In the genomic region with DNA sequence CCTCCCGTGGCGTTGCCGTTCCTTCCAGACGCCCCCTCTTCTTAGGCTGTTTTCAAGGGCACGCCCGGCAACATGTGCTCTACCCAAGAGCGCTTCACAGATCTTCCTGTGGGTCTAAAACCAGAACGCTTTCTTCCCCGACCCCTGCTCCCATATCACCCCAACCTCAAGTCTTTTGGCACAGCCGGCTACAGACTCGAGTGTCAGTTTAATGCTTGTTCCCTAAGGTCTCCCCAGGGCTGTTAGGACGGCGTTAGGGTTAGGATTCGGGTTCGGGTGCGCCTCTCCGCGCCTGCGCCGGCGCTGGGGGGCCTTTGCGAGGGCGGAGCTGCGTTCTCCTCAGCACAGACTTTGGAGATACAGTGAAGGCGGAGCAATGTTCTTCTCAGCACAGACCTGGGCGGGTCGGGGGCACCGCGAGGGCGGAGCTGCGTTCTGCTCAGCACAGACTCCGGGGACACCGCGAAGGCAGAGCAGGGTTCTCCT, we compare ENCODE assay signal across 7 cellular contexts.
DNase-seq lines count a peak whose midpoint lies in the region; ATAC-seq and TF ChIP-seq lines count a peak whose summit lies in the region.
"Not testable (repeated sequence)": the region's sequence is repeated elsewhere in the genome, so short reads cannot be mapped to it uniquely, and the experiment has no call there.

No MANE protein-coding gene starts in this region.

- not testable (repeated sequence) for H3K79me2 ChIP-seq in Loucy (ENCODE audit: insufficient read depth, low read length); fibroblast of lung (ENCODE audit: control insufficient read depth, insufficient read depth, low read length)

- H3K9me3 ChIP-seq in Loucy (ENCODE audit: insufficient read depth, low read depth, low read length); fibroblast of lung (ENCODE audit: control insufficient read depth, insufficient read depth, low read depth, low read length): not testable (repeated sequence)

- H3K27ac ChIP-seq in fibroblast of lung (ENCODE audit: insufficient read depth, low read length): not testable (repeated sequence)

- H3K4me2 ChIP-seq in Loucy (ENCODE audit: low read depth, low read length, poor library complexity, severe bottlenecking) (peak overlapping the region; percentile 68), fibroblast of lung (ENCODE audit: extremely low read depth, insufficient read depth, low read length) (peak overlapping the region; percentile 58)

- not testable (repeated sequence) for H3K27me3 ChIP-seq in Loucy (ENCODE audit: insufficient read depth, low read length, poor library complexity, severe bottlenecking); fibroblast of lung (ENCODE audit: control insufficient read depth, insufficient read depth, low read length)

- H3K9ac ChIP-seq in Loucy (ENCODE audit: low read depth, low read length, poor library complexity, severe bottlenecking): peak overlapping the region; percentile 43
- H3K9ac ChIP-seq in fibroblast of lung (ENCODE audit: insufficient read depth, low read length): not testable (repeated sequence)

- H2AFZ ChIP-seq in Loucy (ENCODE audit: low read length) (peak overlapping the region; percentile 97), fibroblast of lung (ENCODE audit: low read length) (peak overlapping the region; percentile 57)

- peak; percentile 50 to 74 for DNase-seq in SW 1271 (lab: John Stamatoyannopoulos, UW)
- DNase-seq in activated naive CD4-positive, alpha-beta T cell treated with anti-CD3 and anti-CD28 coated beads, Interleukin-2, amount 50 U/mL, for 72 hours (ENCODE audit: low spot score in 2 of 2): peak in 1 of 2 donors; percentile 50
- peak; percentile 14 to 16 for DNase-seq in fibroblast of lung (ENCODE audit: low read depth in 2 of 2)
- DNase-seq in medulla oblongata (ENCODE audit: extremely low spot score): peak; percentile 3
- DNase-seq in stimulated activated CD4-positive, alpha-beta T cell treated with anti-CD3 and anti-CD28 coated beads, Interleukin-12 subunit alpha, Interleukin-12 subunit beta, amount 100 ng/mL, for 4 hours: peak; percentile 41

- not testable (repeated sequence) for H3K27ac Mint-ChIP-seq in activated naive CD4-positive, alpha-beta T cell treated with anti-CD3 and anti-CD28 coated beads, Interleukin-2, amount 50 U/mL, for 72 hours

- not testable (repeated sequence) for H4K20me1 ChIP-seq in Loucy (ENCODE audit: insufficient read depth, low read length, poor library complexity, severe bottlenecking); fibroblast of lung (ENCODE audit: control insufficient read depth, extremely low read depth, insufficient read depth, low read length)

- H3K4me1 ChIP-seq in Loucy (ENCODE audit: insufficient read depth, low read length, poor library complexity, severe bottlenecking); fibroblast of lung (ENCODE audit: control insufficient read depth, extremely low read depth, insufficient read depth, low read length): not testable (repeated sequence)

- H3K4me3 ChIP-seq in Loucy (ENCODE audit: low read length, poor library complexity, severe bottlenecking) (peak overlapping the region; percentile 71), fibroblast of lung (replicated peaks in 1 of 4; ENCODE audit: control extremely low read depth in 1 of 4, insufficient read depth in 1 of 4, low read depth in 3 of 4, low read length in 4 of 4) (peak overlapping the region in 2 of 4 experiments; percentile 60 to 62)

- not testable (repeated sequence) for TF ChIP-seq CTCF in Loucy (conservative IDR thresholded peaks at IDR 0.05; ENCODE audit: low read length); fibroblast of lung (conservative IDR thresholded peaks at IDR 0.05 in 1 of 2, IDR thresholded peaks at IDR 0.05 in 1 of 2; ENCODE audit: low read depth in 1 of 2, low read length in 2 of 2)

- ATAC-seq in GM18498 (IDR thresholded peaks at IDR 0.05; ENCODE audit: unreplicated experiment): peak; percentile 45
- ATAC-seq in activated naive CD4-positive, alpha-beta T cell treated with anti-CD3 and anti-CD28 coated beads, Interleukin-2, amount 50 U/mL, for 72 hours: peak; percentile 40 to 90

- not testable (repeated sequence) for H3K36me3 Mint-ChIP-seq in activated naive CD4-positive, alpha-beta T cell treated with anti-CD3 and anti-CD28 coated beads, Interleukin-2, amount 50 U/mL, for 72 hours

- H3K9me2 ChIP-seq in Loucy (replicated peaks; ENCODE audit: low read depth, low read length): not testable (repeated sequence)

- H3K36me3 ChIP-seq in Loucy (ENCODE audit: insufficient read depth, low read length); fibroblast of lung (ENCODE audit: control insufficient read depth, insufficient read depth, low read length): not testable (repeated sequence)

- H3K9me3 Mint-ChIP-seq in activated naive CD4-positive, alpha-beta T cell treated with anti-CD3 and anti-CD28 coated beads, Interleukin-2, amount 50 U/mL, for 72 hours: not testable (repeated sequence)

- H3F3A ChIP-seq in Loucy (ENCODE audit: low read depth): not testable (repeated sequence)
